In genomic region chr11:61869636-61870428, GRCh38 we compare ENCODE assay signal across 1 cellular context.
TF ChIP-seq lines count a peak whose summit lies in the region.

No MANE protein-coding gene starts in this region.

TF ChIP-seq in K562, 482 proteins besides CTCF, POLR2A, EP300 and RAD21 (continued from another document and continues in another):
- TF ChIP-seq MNT (conservative IDR thresholded peaks at IDR 0.05): peak in 1 of 2 experiments; percentile 63; a peak in 2 of 4 replicates
- TF ChIP-seq GATAD2A (IDR thresholded peaks at IDR 0.05): peak; percentile 95
- peak; percentile 98 for TF ChIP-seq VEZF1 (CRISPR knock-in tag; IDR thresholded peaks at IDR 0.05)
- TF ChIP-seq MCM2 (IDR thresholded peaks at IDR 0.05; ENCODE audit: low read depth): no peak
- TF ChIP-seq PTRF (tag; IDR thresholded peaks at IDR 0.05): no peak
- TF ChIP-seq TEAD4 (IDR thresholded peaks at IDR 0.05; ENCODE audit: low read length): peak; percentile 94
- TF ChIP-seq TEAD4 (CRISPR knock-in tag; IDR thresholded peaks at IDR 0.05; ENCODE audit: borderline replicate concordance): no peak
- TF ChIP-seq BCLAF1 (IDR thresholded peaks at IDR 0.05; ENCODE audit: borderline replicate concordance in 1 of 2, control insufficient read depth in 1 of 2, low read depth in 2 of 2, low read length in 1 of 2): no peak
- no peak for TF ChIP-seq ATF3 (IDR thresholded peaks at IDR 0.05)
- TF ChIP-seq ATF3 (CRISPR knock-in tag; conservative IDR thresholded peaks at IDR 0.05): no peak
- TF ChIP-seq ZNF785 (CRISPR knock-in tag; IDR thresholded peaks at IDR 0.05): peak; percentile 6; the same call in 1 of the 2 replicates
- peak; percentile 60; the same call in 1 of the 2 replicates for TF ChIP-seq ZNF449 (CRISPR knock-in tag; IDR thresholded peaks at IDR 0.05)
- TF ChIP-seq ZNF740 (CRISPR knock-in tag; IDR thresholded peaks at IDR 0.05): no peak
- 0 out of 4 replicates have a peak, but pooled peaks of 1 of the 2 experiments have one; percentile 7 for TF ChIP-seq ZNF740 (tag; IDR thresholded peaks at IDR 0.05)
- peak; percentile 44 for TF ChIP-seq ZFP36 (IDR thresholded peaks at IDR 0.05; ENCODE audit: low read depth, low read length, partially characterized antibody)
- peak; percentile 22 for TF ChIP-seq GMEB1 (CRISPR knock-in tag; IDR thresholded peaks at IDR 0.05)
- peak; percentile 75; the same call in 1 of the 2 replicates for TF ChIP-seq HOMEZ (CRISPR knock-in tag; IDR thresholded peaks at IDR 0.05)
- peak; percentile 72 for TF ChIP-seq BRD9 (IDR thresholded peaks at IDR 0.05; ENCODE audit: low read depth, partially characterized antibody)
- TF ChIP-seq NFIC (IDR thresholded peaks at IDR 0.05): peak; percentile 89
- TF ChIP-seq ATF7 (IDR thresholded peaks at IDR 0.05): 0 out of 2 replicates have a peak, but pooled peaks have one; percentile 34
- peak; percentile 96 for TF ChIP-seq CBFA2T2 (conservative IDR thresholded peaks at IDR 0.05)
- TF ChIP-seq EGR1 (conservative IDR thresholded peaks at IDR 0.05): peak; percentile 73
- TF ChIP-seq HES1 (IDR thresholded peaks at IDR 0.05; ENCODE audit: low read depth): no peak
- TF ChIP-seq FOXO4 (CRISPR knock-in tag; IDR thresholded peaks at IDR 0.05): no peak; the same call in 1 of the 2 replicates
- peak; percentile 40 for TF ChIP-seq KDM5B (IDR thresholded peaks at IDR 0.05; ENCODE audit: insufficient replicate concordance, low read depth, low read length)
- TF ChIP-seq ZNF77 (CRISPR knock-in tag; IDR thresholded peaks at IDR 0.05): no peak
- no peak for TF ChIP-seq ZNF23 (CRISPR knock-in tag; IDR thresholded peaks at IDR 0.05)
- no peak for TF ChIP-seq NFXL1 (CRISPR knock-in tag; IDR thresholded peaks at IDR 0.05)
- peak in 1 of 2 experiments; percentile 86; a peak in 2 of 4 replicates for TF ChIP-seq ZMIZ1 (IDR thresholded peaks at IDR 0.05; ENCODE audit: low read depth in 2 of 2, low read length in 2 of 2)
- peak; percentile 79 for TF ChIP-seq MBD2 (IDR thresholded peaks at IDR 0.05; ENCODE audit: borderline replicate concordance, low read depth)
- 0 out of 4 replicates have a peak, but pooled peaks of 1 of the 2 experiments have one; percentile 21 for TF ChIP-seq UBTF (IDR thresholded peaks at IDR 0.05; ENCODE audit: borderline replicate concordance in 1 of 2, low read depth in 2 of 2, low read length in 2 of 2)
- peak; percentile 71 for TF ChIP-seq ZNF143 (CRISPR knock-in tag; IDR thresholded peaks at IDR 0.05)
- TF ChIP-seq POLR2B (IDR thresholded peaks at IDR 0.05; ENCODE audit: low read depth, partially characterized antibody): peak; percentile 26
- no peak for TF ChIP-seq FOXA1 (IDR thresholded peaks at IDR 0.05; ENCODE audit: borderline replicate concordance)
- peak; percentile 46 for TF ChIP-seq EP400 (IDR thresholded peaks at IDR 0.05)
- peak; percentile 98 for TF ChIP-seq CBFA2T3 (IDR thresholded peaks at IDR 0.05)
- TF ChIP-seq POLR2G (IDR thresholded peaks at IDR 0.05; ENCODE audit: low read depth, low read length): peak; percentile 70
- TF ChIP-seq ERF (CRISPR knock-in tag; IDR thresholded peaks at IDR 0.05): peak; percentile 52; the same call in 1 of the 2 replicates
